ENCODE assay signal across 1 cellular context in genomic region chr14:61326149-61326548, GRCh38.
TF ChIP-seq lines count a peak whose summit lies in the region.

No MANE protein-coding gene starts in this region.

TF ChIP-seq in HepG2, 621 proteins besides CTCF, POLR2A, EP300 and RAD21:
- no peak for TF ChIP-seq ZNF24 (IDR thresholded peaks at IDR 0.05)
